10 cellular contexts compared by ENCODE assay signal in the genomic region with DNA sequence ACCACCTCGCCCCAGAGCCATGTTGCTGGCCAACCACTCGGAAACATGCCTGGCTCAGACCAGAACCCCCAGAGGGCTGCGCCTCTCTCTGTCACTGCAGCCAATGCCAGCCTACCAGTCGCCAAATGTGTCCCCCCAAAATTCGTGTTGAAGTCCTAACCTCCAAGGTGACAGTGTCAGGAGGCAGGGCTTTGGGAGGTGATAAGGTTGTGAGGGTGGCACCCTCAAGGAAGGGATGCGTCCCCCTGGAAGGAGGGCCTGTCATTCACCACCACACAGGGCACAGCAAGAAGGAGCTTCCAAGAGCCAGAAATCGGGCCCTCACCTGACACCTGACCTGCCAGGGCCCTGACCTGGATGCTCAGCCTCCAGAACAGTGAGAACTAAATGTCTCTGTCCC.
"Had no signal": no experiment of that assay in that cellular context is flagged by ENCODE, and none has a peak within 500 bp of the region (broad histone marks: within the 10 kb centered on the region; RNA-seq: fewer than 3 reads in every experiment).

No MANE protein-coding gene starts in this region.

- FAIRE-seq: H54 had no signal

- ATAC-seq: GM23338, HCT116 had no signal

- DNase-seq: GM23248, GOT3, H7, H9, HCEC 1CT, HFFc6 had no signal

- H3K4me3 ChIP-seq: GM23248, GM23338, HAP-1 had no signal

- H3K27ac ChIP-seq: GM23248 had no signal

- H3K9ac ChIP-seq: GM23248 had no signal

- H3K36me3 ChIP-seq: HAP-1 had no signal

- H3K4me2 ChIP-seq: GM23338 had no signal

- H2AFZ ChIP-seq: GM23248, GM23338 had no signal

- H3K9me3 ChIP-seq: HAP-1 had no signal

- H3K4me1 ChIP-seq: HAP-1 had no signal
